In the genomic region with DNA sequence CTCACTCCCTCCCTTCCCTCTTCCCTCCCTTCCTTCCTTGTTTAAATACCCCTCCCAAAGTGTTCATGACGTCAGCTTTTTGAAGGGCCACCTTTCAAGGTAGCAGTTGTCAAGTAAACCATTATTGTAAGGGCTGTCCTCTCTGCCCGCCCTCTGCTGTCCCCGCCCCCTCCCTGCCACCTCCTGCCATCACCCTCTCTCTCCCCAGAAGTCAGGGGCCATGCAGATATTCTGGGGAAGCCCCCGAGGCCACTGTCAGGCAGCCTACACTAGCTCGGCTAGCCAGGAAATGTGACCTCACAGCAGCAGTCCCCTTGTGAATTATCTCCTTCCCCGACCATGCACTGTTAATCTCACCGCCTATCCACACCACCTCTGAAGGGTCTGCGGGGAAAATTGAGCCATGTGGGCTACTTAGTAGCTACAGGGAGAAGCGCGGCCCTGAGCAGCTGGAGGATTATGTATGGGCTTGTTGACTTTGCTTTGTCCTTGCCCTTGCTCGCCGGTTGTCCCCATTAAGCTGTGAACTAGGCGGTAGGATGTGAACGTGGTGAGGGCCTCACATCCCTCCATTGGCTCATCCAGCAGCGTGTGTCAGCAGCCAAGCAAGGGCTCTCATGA, we compare ENCODE assay signal across 18 cellular contexts. TPM values are rescaled to one million over a fixed set of nuclear protein-coding genes. Genes with fewer than 3 reads are reported as not detected.
DNase-seq lines count a peak whose midpoint lies in the region; ATAC-seq and TF ChIP-seq lines count a peak whose summit lies in the region.
"Had no signal": no experiment of that assay in that cellular context is flagged by ENCODE, and none has a peak within 500 bp of the region (broad histone marks: within the 10 kb centered on the region; RNA-seq: fewer than 3 reads in every experiment).

No MANE protein-coding gene starts in this region.

- no peaks in the 10 kb centered on the region for H3K36me3 ChIP-seq in SJCRH30
- no peaks in the 10 kb centered on the region for H3K36me3 ChIP-seq in mucosa of descending colon (ENCODE audit: low read depth)
- H3K36me3 ChIP-seq: Peyer's patch, vagina had no signal

- DNase-seq in DMS153 (lab: John Stamatoyannopoulos, UW) (peak; percentile 85), NB4 (ENCODE audit: low read depth) (peak; percentile 30), SJCRH30 (peak; percentile 24 to 57), mucosa of descending colon (no peak)
- DNase-seq: activated CD4-positive, CD25-positive, alpha-beta regulatory T cell treated with anti-CD3 and anti-CD28 coated beads, Interleukin-2, amount 50 U/mL, for 72 hours; CD4-positive, alpha-beta memory T cell; GF-D8; HCEC 1CT; Kasumi-1; left cardiac atrium; naive thymus-derived CD8-positive, alpha-beta T cell; stimulated activated CD4-positive, alpha-beta T cell treated with anti-CD3 and anti-CD28 coated beads, Interleukin-4, amount 100 ng/mL, for 24 hours had no signal

- H3K9me3 ChIP-seq in SJCRH30 (replicated peaks): no peaks in the 10 kb centered on the region
- no peaks in the 10 kb centered on the region for H3K9me3 ChIP-seq in mucosa of descending colon
- H3K9me3 ChIP-seq: Peyer's patch, vagina had no signal

- intact Hi-C loops in mucosa of descending colon (cut with DNase I, micrococcal nuclease): no loop called here

- TF ChIP-seq POLR2A in NB4 (IDR thresholded peaks at IDR 0.05; ENCODE audit: extremely low read depth, insufficient read length): no peak

- no peak overlapping the region for H3K4me3 ChIP-seq in NB4 (ENCODE audit: low read depth, low read length)
- H3K4me3 ChIP-seq in SJCRH30: no peak overlapping the region
- no peak overlapping the region for H3K4me3 ChIP-seq in mucosa of descending colon
- H3K4me3 ChIP-seq: Peyer's patch, vagina had no signal

- peak; percentile 26 for ATAC-seq in mucosa of descending colon
- no peak for ATAC-seq in GM19467 (IDR thresholded peaks at IDR 0.05; ENCODE audit: unreplicated experiment)
- no peak for ATAC-seq in HG02938 (IDR thresholded peaks at IDR 0.05; ENCODE audit: unreplicated experiment)
- no peak for ATAC-seq in GM19455 (IDR thresholded peaks at IDR 0.05; ENCODE audit: unreplicated experiment)
- ATAC-seq: left cardiac atrium; naive thymus-derived CD8-positive, alpha-beta T cell; sciatic nerve had no signal

- H3K27ac ChIP-seq in SJCRH30: no peak overlapping the region
- H3K27ac ChIP-seq: Peyer's patch, vagina had no signal

- no peaks in the 10 kb centered on the region for H3K4me1 ChIP-seq in SJCRH30
- H3K4me1 ChIP-seq in mucosa of descending colon (ENCODE audit: low read depth): no peaks in the 10 kb centered on the region
- H3K4me1 ChIP-seq: Peyer's patch had no signal

- no peak for TF ChIP-seq CTCF in NB4 (IDR thresholded peaks at IDR 0.05; ENCODE audit: low read depth, low read length)
- no peak for TF ChIP-seq CTCF in mucosa of descending colon (IDR thresholded peaks at IDR 0.05)

- no peaks in the 10 kb centered on the region; the same call in 1 of the 2 replicates for H3K27me3 ChIP-seq in SJCRH30
- H3K27me3 ChIP-seq: Peyer's patch, vagina had no signal

RNA-seq across cellular contexts. Expression of a gene that starts 42.1 kb away (rescaled TPM):
- total RNA-seq in SJCRH30 (2014; rRNA removed; shearing (Covaris generic)): 38.4 and 51.4 TPM in 2 replicates
- 100 to 1,000 TPM in 1 of 3 donors, 10 to 100 TPM in 2; 59.9 to 136 (median 66.8) TPM for total RNA-seq in mucosa of descending colon

Comparison
In these comparisons a context has a peak if more than half of its experiments do, and no peak if none do; other contexts are left out.
1. DNase-seq: peak in DMS153 (single experiment), NB4 (single experiment) and SJCRH30 (2 of 2); none in mucosa of descending colon (0 of 3).